ENCODE assay signal across 2 cellular contexts in genomic region chr10:12165992-12166775, GRCh38.
A peak's percentile ranks its signal among the peaks of the same experiment; 100 is the strongest.
TF ChIP-seq lines count a peak whose summit lies in the region.

No MANE protein-coding gene starts in this region.

TF ChIP-seq in SK-N-SH, 30 proteins besides CTCF, POLR2A, EP300 and RAD21 (continues in another document):
- TF ChIP-seq MXI1 (IDR thresholded peaks at IDR 0.05; ENCODE audit: low read depth, low read length) = peak; percentile 68
- TF ChIP-seq PBX3 (IDR thresholded peaks at IDR 0.05) = no peak
- no peak for TF ChIP-seq MEF2A (IDR thresholded peaks at IDR 0.05; ENCODE audit: borderline replicate concordance, low read depth)
- TF ChIP-seq, protein P1, sequence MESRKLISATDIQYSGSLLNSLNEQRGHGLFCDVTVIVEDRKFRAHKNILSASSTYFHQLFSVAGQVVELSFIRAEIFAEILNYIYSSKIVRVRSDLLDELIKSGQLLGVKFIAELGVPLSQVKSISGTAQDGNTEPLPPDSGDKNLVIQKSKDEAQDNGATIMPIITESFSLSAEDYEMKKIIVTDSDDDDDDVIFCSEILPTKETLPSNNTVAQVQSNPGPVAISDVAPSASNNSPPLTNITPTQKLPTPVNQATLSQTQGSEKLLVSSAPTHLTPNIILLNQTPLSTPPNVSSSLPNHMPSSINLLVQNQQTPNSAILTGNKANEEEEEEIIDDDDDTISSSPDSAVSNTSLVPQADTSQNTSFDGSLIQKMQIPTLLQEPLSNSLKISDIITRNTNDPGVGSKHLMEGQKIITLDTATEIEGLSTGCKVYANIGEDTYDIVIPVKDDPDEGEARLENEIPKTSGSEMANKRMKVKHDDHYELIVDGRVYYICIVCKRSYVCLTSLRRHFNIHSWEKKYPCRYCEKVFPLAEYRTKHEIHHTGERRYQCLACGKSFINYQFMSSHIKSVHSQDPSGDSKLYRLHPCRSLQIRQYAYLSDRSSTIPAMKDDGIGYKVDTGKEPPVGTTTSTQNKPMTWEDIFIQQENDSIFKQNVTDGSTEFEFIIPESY (IDR thresholded peaks at IDR 0.05; ENCODE audit: borderline replicate concordance, low read depth) = no peak
- no peak for TF ChIP-seq SMC3 (IDR thresholded peaks at IDR 0.05; ENCODE audit: low read depth, low read length)
- TF ChIP-seq TEAD4 (IDR thresholded peaks at IDR 0.05; ENCODE audit: borderline replicate concordance, insufficient read depth) = no peak
- TF ChIP-seq ELF1 (IDR thresholded peaks at IDR 0.05) = no peak
- TF ChIP-seq RXRA (IDR thresholded peaks at IDR 0.05; ENCODE audit: borderline replicate concordance, low read depth) = no peak
- TF ChIP-seq, protein P2, sequence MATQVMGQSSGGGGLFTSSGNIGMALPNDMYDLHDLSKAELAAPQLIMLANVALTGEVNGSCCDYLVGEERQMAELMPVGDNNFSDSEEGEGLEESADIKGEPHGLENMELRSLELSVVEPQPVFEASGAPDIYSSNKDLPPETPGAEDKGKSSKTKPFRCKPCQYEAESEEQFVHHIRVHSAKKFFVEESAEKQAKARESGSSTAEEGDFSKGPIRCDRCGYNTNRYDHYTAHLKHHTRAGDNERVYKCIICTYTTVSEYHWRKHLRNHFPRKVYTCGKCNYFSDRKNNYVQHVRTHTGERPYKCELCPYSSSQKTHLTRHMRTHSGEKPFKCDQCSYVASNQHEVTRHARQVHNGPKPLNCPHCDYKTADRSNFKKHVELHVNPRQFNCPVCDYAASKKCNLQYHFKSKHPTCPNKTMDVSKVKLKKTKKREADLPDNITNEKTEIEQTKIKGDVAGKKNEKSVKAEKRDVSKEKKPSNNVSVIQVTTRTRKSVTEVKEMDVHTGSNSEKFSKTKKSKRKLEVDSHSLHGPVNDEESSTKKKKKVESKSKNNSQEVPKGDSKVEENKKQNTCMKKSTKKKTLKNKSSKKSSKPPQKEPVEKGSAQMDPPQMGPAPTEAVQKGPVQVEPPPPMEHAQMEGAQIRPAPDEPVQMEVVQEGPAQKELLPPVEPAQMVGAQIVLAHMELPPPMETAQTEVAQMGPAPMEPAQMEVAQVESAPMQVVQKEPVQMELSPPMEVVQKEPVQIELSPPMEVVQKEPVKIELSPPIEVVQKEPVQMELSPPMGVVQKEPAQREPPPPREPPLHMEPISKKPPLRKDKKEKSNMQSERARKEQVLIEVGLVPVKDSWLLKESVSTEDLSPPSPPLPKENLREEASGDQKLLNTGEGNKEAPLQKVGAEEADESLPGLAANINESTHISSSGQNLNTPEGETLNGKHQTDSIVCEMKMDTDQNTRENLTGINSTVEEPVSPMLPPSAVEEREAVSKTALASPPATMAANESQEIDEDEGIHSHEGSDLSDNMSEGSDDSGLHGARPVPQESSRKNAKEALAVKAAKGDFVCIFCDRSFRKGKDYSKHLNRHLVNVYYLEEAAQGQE (IDR thresholded peaks at IDR 0.05; ENCODE audit: low read depth, low read length) = no peak
- no peak for TF ChIP-seq TCF12 (IDR thresholded peaks at IDR 0.05)
- no peak for TF ChIP-seq FOSL2 (IDR thresholded peaks at IDR 0.05; ENCODE audit: borderline replicate concordance, low read depth)
- TF ChIP-seq SIN3A (IDR thresholded peaks at IDR 0.05; ENCODE audit: borderline replicate concordance, low read depth, low read length) = no peak
- TF ChIP-seq GATA2 (CRISPR knock-in tag; IDR thresholded peaks at IDR 0.05) = peak; percentile 52
- TF ChIP-seq POLR2AphosphoS5 (IDR thresholded peaks at IDR 0.05; ENCODE audit: low read depth, low read length) = no peak
- TF ChIP-seq, protein P3, sequence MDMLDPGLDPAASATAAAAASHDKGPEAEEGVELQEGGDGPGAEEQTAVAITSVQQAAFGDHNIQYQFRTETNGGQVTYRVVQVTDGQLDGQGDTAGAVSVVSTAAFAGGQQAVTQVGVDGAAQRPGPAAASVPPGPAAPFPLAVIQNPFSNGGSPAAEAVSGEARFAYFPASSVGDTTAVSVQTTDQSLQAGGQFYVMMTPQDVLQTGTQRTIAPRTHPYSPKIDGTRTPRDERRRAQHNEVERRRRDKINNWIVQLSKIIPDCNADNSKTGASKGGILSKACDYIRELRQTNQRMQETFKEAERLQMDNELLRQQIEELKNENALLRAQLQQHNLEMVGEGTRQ (IDR thresholded peaks at IDR 0.05; ENCODE audit: borderline replicate concordance, low read depth, low read length) = no peak
- TF ChIP-seq, protein P4, sequence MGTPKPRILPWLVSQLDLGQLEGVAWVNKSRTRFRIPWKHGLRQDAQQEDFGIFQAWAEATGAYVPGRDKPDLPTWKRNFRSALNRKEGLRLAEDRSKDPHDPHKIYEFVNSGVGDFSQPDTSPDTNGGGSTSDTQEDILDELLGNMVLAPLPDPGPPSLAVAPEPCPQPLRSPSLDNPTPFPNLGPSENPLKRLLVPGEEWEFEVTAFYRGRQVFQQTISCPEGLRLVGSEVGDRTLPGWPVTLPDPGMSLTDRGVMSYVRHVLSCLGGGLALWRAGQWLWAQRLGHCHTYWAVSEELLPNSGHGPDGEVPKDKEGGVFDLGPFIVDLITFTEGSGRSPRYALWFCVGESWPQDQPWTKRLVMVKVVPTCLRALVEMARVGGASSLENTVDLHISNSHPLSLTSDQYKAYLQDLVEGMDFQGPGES (IDR thresholded peaks at IDR 0.05; ENCODE audit: low read depth, low read length) = no peak
- TF ChIP-seq, protein P5, sequence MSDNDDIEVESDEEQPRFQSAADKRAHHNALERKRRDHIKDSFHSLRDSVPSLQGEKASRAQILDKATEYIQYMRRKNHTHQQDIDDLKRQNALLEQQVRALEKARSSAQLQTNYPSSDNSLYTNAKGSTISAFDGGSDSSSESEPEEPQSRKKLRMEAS (IDR thresholded peaks at IDR 0.05; ENCODE audit: low read depth) = no peak
- TF ChIP-seq CHD2 (IDR thresholded peaks at IDR 0.05; ENCODE audit: low read length, partially characterized antibody) = peak; percentile 30
- no peak for TF ChIP-seq NRF1 (IDR thresholded peaks at IDR 0.05; ENCODE audit: low read depth, low read length)
- no peak for TF ChIP-seq JUND (IDR thresholded peaks at IDR 0.05)
- TF ChIP-seq, protein P6, sequence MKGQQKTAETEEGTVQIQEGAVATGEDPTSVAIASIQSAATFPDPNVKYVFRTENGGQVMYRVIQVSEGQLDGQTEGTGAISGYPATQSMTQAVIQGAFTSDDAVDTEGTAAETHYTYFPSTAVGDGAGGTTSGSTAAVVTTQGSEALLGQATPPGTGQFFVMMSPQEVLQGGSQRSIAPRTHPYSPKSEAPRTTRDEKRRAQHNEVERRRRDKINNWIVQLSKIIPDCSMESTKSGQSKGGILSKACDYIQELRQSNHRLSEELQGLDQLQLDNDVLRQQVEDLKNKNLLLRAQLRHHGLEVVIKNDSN (IDR thresholded peaks at IDR 0.05; ENCODE audit: borderline replicate concordance, low read depth) = no peak

TF ChIP-seq in SK-N-SH treated with all-trans-retinoic acid at 6 μM for 48 hours, 23 proteins besides CTCF, POLR2A, EP300 and RAD21:
- TF ChIP-seq ZFP3 (CRISPR knock-in tag; IDR thresholded peaks at IDR 0.05) = no peak
- TF ChIP-seq ISL1 (CRISPR knock-in tag; IDR thresholded peaks at IDR 0.05) = no peak
- no peak for TF ChIP-seq GLIS3 (CRISPR knock-in tag; IDR thresholded peaks at IDR 0.05)
- TF ChIP-seq TOX (CRISPR knock-in tag; IDR thresholded peaks at IDR 0.05; ENCODE audit: borderline replicate concordance) = no peak
- no peak for TF ChIP-seq CSDC2 (CRISPR knock-in tag; IDR thresholded peaks at IDR 0.05)
- no peak for TF ChIP-seq PATZ1 (CRISPR knock-in tag; IDR thresholded peaks at IDR 0.05; ENCODE audit: borderline replicate concordance)
- no peak for TF ChIP-seq ZNF565 (CRISPR knock-in tag; conservative IDR thresholded peaks at IDR 0.05; ENCODE audit: low read depth)
- TF ChIP-seq ZC3H10 (CRISPR knock-in tag; IDR thresholded peaks at IDR 0.05) = no peak
- no peak for TF ChIP-seq BACH2 (CRISPR knock-in tag; IDR thresholded peaks at IDR 0.05; ENCODE audit: borderline replicate concordance)
